ENCODE assay signal across 8 cellular contexts in genomic region chr1:45394342-45394741, GRCh38. TPM values are rescaled to one million over a fixed set of nuclear protein-coding genes. Genes with fewer than 3 reads are reported as not detected.
DNase-seq lines count a peak whose midpoint lies in the region; ATAC-seq and TF ChIP-seq lines count a peak whose summit lies in the region.

No MANE protein-coding gene starts in this region.

- ATAC-seq in GM18867 (IDR thresholded peaks at IDR 0.05; ENCODE audit: unreplicated experiment) (peak; percentile 73), GM21717 (IDR thresholded peaks at IDR 0.05; ENCODE audit: unreplicated experiment) (peak; percentile 50), mucosa of descending colon (peak; percentile 47)

- H3K9me3 ChIP-seq in mucosa of descending colon = no peaks in the 10 kb centered on the region

- no peaks in the 10 kb centered on the region for H3K27me3 ChIP-seq in HL-60 (ENCODE audit: insufficient read depth, poor library complexity, severe bottlenecking)

- peak overlapping the region; percentile 50 for H3K27ac ChIP-seq in HL-60 (replicated peaks)

- H3K36me3 ChIP-seq in mucosa of descending colon (ENCODE audit: low read depth) = no peaks in the 10 kb centered on the region

- peaks cover 16% of the 10 kb centered on the region for H3K4me1 ChIP-seq in mucosa of descending colon (ENCODE audit: low read depth)

- no peak overlapping the region for H3K4me3 ChIP-seq in HL-60 (replicated peaks; ENCODE audit: insufficient read depth, low read length)
- H3K4me3 ChIP-seq in mucosa of descending colon = no peak overlapping the region

- no peak for TF ChIP-seq CTCF in HL-60 (IDR thresholded peaks at IDR 0.05; ENCODE audit: insufficient read depth, low read length)
- TF ChIP-seq CTCF in mucosa of descending colon (IDR thresholded peaks at IDR 0.05) = no peak

- intact Hi-C loops in mucosa of descending colon (cut with DNase I, micrococcal nuclease) = no loop called here

- peak in 1 of 2 experiments; percentile 7 for DNase-seq in HL-60 (ENCODE audit: low read depth in 1 of 2, low spot score in 1 of 2)
- no peak for DNase-seq in mucosa of descending colon
- no peak for DNase-seq in NK-92 treated with Interleukin-12 subunit alpha and Interleukin-12 subunit beta, amount 100 ng/mL, for 24 hours (lab: John Stamatoyannopoulos, UW)
- DNase-seq in stimulated activated CD4-positive, alpha-beta T cell treated with anti-CD3 and anti-CD28 coated beads, Interleukin-15, amount 100 ng/mL, for 24 hours = no peak
- no peak for DNase-seq in stimulated activated CD4-positive, alpha-beta T cell treated with anti-CD3 and anti-CD28 coated beads, Interleukin-2, amount 100 ng/mL, for 24 hours
- DNase-seq in iPS-NIHi11 (ENCODE audit: low spot score) = no peak

RNA-seq across cellular contexts. Expression of gene MUTYH, which starts 54.1 kb away (rescaled TPM):
- total RNA-seq in mucosa of descending colon = 10 to 100 TPM; 30.0 to 43.1 (median 35.8) TPM

RNA-seq across cellular contexts. Expression of gene TOE1, which starts 54.4 kb away (rescaled TPM):
- total RNA-seq in mucosa of descending colon = 10 to 100 TPM; 11.1 to 18.7 (median 12.9) TPM
